ENCODE assay signal across 9 cellular contexts in genomic region chr14:22071001-22071400, GRCh38.
DNase-seq lines count a peak whose midpoint lies in the region; ATAC-seq and TF ChIP-seq lines count a peak whose summit lies in the region.
"Had no signal": no experiment of that assay in that cellular context is flagged by ENCODE, and none has a peak within 500 bp of the region (broad histone marks: within the 10 kb centered on the region; RNA-seq: fewer than 3 reads in every experiment).

No MANE protein-coding gene starts in this region.

- intact Hi-C loops in left ventricle myocardium inferior (cut with micrococcal nuclease) (no loop called here), cardiac septum (cut with DNase I) (no loop called here), stomach (cut with DNase I; ENCODE audit: low total_unique reads) (no loop called here)

- ATAC-seq in HG03060 (IDR thresholded peaks at IDR 0.05; ENCODE audit: low read depth, unreplicated experiment) (peak; percentile 89), naive B cell (ENCODE audit: low read depth in 2 of 2) (peak; percentile 97 to 98)

- TF ChIP-seq POLR2A in stomach (IDR thresholded peaks at IDR 0.05), result no peak

- peaks cover 40 to 56% (median 45%) of the 10 kb centered on the region in 3 donors for H3K27me3 Mint-ChIP-seq in naive B cell

- peaks cover 8% of the 10 kb centered on the region for H3K27me3 ChIP-seq in left ventricle myocardium inferior (ENCODE audit: low read depth)
- H3K27me3 ChIP-seq in stomach, result peaks cover 0 to 3% (median 0%) of the 10 kb centered on the region in 3 donors

- TF ChIP-seq EP300 in stomach (IDR thresholded peaks at IDR 0.05), result no peak

- peak overlapping the region in 4 of 6 donors; percentile 8 to 86 (median 84) for H3K27ac Mint-ChIP-seq in naive B cell

- DNase-seq in left ventricle myocardium inferior (no peak), cardiac septum (ENCODE audit: low spot score) (no peak), T-helper 1 cell (peak in 4 of 5 donors; percentile 14 to 75 (median 41)), naive B cell (peak; percentile 70), stomach (no peak), NCI-H524 (lab: John Stamatoyannopoulos, UW) (no peak), NCI-H1092 treated with DMSO at 0.1 percent for 48 hours (lab: John Stamatoyannopoulos, UW) (no peak)

- no peaks in the 10 kb centered on the region for H3K36me3 Mint-ChIP-seq in naive B cell

- peaks cover 21 to 31% (median 25%) of the 10 kb centered on the region in 3 donors for H3K4me1 Mint-ChIP-seq in naive B cell

- TF ChIP-seq CTCF in left ventricle myocardium inferior (IDR thresholded peaks at IDR 0.05; ENCODE audit: borderline replicate concordance) (no peak), stomach (IDR thresholded peaks at IDR 0.05) (no peak)

- WGBS in stomach, 5 donors, result 68 to 87% (median 76%) methylated on average over 13 of the region's 13 CpGs

- peaks cover 5% of the 10 kb centered on the region for H3K9me3 ChIP-seq in left ventricle myocardium inferior (replicated peaks)
- no peaks in the 10 kb centered on the region for H3K9me3 ChIP-seq in stomach

- H3K36me3 ChIP-seq in left ventricle myocardium inferior (no peaks in the 10 kb centered on the region), stomach (no peaks in the 10 kb centered on the region)

- peaks cover 11% of the 10 kb centered on the region for H3K4me1 ChIP-seq in left ventricle myocardium inferior
- peaks cover 0 to 11% (median 0%) of the 10 kb centered on the region in 4 donors for H3K4me1 ChIP-seq in stomach

- H3K4me3 ChIP-seq in left ventricle myocardium inferior (peak overlapping the region; percentile 37), stomach (peak overlapping the region in 2 of 4 donors; percentile 7 to 26)

- peaks cover 0 to 5% (median 0%) of the 10 kb centered on the region in 7 donors for H3K9me3 Mint-ChIP-seq in naive B cell

- H3K4me3 Mint-ChIP-seq in naive B cell, result peak overlapping the region; percentile 71 to 93 (median 87)

- H3K27ac ChIP-seq in left ventricle myocardium inferior (replicated peaks), result peak overlapping the region; percentile 69
- no peak overlapping the region for H3K27ac ChIP-seq in stomach
- H3K27ac ChIP-seq: C4-2B had no signal

Comparison
In these comparisons a context has a peak if more than half of its experiments do, and no peak if none do; other contexts are left out.
1. DNase-seq: peak in T-helper 1 cell (4 of 5) and naive B cell (single experiment); none in left ventricle myocardium inferior (single experiment), cardiac septum (single experiment), stomach (single experiment), NCI-H524 (0 of 2) and NCI-H1092 treated with DMSO at 0.1 percent for 48 hours (single experiment).